20 cellular contexts compared by ENCODE assay signal in the genomic region with DNA sequence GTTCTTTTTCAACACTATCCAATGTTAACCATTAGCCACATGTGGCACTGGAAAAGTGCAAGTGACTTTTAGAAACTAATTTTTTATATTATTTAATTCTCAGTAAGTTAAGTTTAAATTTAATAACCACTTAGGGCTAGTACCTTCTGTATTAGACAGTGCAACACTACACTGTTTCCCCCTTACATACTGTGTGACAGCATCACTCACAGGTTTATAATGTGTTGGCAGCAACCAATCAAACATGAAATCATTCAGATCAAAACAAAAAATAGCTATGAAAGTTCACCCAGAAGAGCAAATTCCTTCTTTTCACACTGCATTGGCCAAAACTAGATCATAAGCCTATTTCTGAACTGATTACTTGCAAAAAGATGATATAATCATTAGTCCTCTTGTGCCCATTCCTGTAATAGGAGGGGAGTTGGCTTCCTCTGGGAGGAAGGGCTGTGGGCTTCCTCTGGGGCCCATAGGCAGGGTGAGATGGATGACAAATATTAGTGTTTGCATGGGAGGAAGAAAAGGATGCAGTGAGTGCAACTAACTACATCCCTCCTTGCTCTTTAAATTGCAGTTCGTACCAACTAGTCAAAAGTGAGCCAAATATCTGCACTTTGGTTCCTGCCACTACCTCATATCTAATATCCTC.
"Had no signal": no experiment of that assay in that cellular context is flagged by ENCODE, and none has a peak within 500 bp of the region (broad histone marks: within the 10 kb centered on the region; RNA-seq: fewer than 3 reads in every experiment).

No MANE protein-coding gene starts in this region.

- H3K27me3 ChIP-seq: adrenal gland, esophagus squamous epithelium, heart right ventricle, left lung, right atrium auricular region, thyroid gland, uterus had no signal

- H3K36me3 ChIP-seq: adrenal gland, esophagus squamous epithelium, heart right ventricle, left lung, prostate gland, right atrium auricular region, thyroid gland, uterus, WERI-Rb-1 had no signal

- H3K4me1 ChIP-seq: adrenal gland, esophagus squamous epithelium, heart right ventricle, left lung, prostate gland, right atrium auricular region, thyroid gland, uterus had no signal

- H3K27ac ChIP-seq: adrenal gland, esophagus squamous epithelium, heart right ventricle, left lung, prostate gland, right atrium auricular region, thyroid gland, uterus, WERI-Rb-1 had no signal

- DNase-seq: activated CD4-positive, alpha-beta T cell treated with anti-CD3 and anti-CD28 coated beads for 1 hour; activated CD8-positive, alpha-beta memory T cell treated with anti-CD3 and anti-CD28 coated beads for 24 hours; activated CD8-positive, alpha-beta memory T cell treated with anti-CD3 and anti-CD28 coated beads, Interleukin-2, amount 50 U/mL, for 48 hours; activated gamma-delta T cell treated with Interleukin-2 at 50 U/mL for 16 hours; adrenal gland; effector CD8-positive, alpha-beta T cell; esophagus squamous epithelium; heart right ventricle; left lung; mammary epithelial cell; stimulated activated CD4-positive, alpha-beta T cell treated with anti-CD3 and anti-CD28 coated beads, Interleukin-12 subunit alpha, Interleukin-12 subunit beta, amount 100 ng/mL, for 4 hours; stimulated activated CD4-positive, alpha-beta T cell treated with anti-CD3 and anti-CD28 coated beads, Interleukin-1b, Interleukin-23, amount 100 ng/mL, for 48 hours; stimulated activated CD8-positive, alpha-beta memory T cell treated with anti-CD3 and anti-CD28 coated beads, Interleukin-4, amount 100 ng/mL, for 48 hours; stimulated activated naive CD4-positive, alpha-beta T cell treated with Interleukin-2 at 50 U/mL for 16 hours; thyroid gland; uterus; WERI-Rb-1 had no signal

- H3K9me3 ChIP-seq: adrenal gland, esophagus squamous epithelium, heart right ventricle, left lung, prostate gland, right atrium auricular region, thyroid gland, uterus had no signal

- H3K4me3 ChIP-seq: adrenal gland, esophagus squamous epithelium, heart right ventricle, left lung, prostate gland, right atrium auricular region, thyroid gland, uterus had no signal

- ATAC-seq: activated naive CD4-positive, alpha-beta T cell treated with anti-CD3 and anti-CD28 coated beads, Interleukin-2, amount 50 U/mL, for 72 hours; heart right ventricle; left lung had no signal
